Comparison of ENCODE assay signal across 9 cellular contexts in genomic region chr16:72995151-72995881, GRCh38. TPM values are rescaled to one million over a fixed set of nuclear protein-coding genes. Genes with fewer than 3 reads are reported as not detected.
DNase-seq lines count a peak whose midpoint lies in the region; ATAC-seq and TF ChIP-seq lines count a peak whose summit lies in the region.
"Had no signal": no experiment of that assay in that cellular context is flagged by ENCODE, and none has a peak within 500 bp of the region (broad histone marks: within the 10 kb centered on the region; RNA-seq: fewer than 3 reads in every experiment).

No MANE protein-coding gene starts in this region.

- no peaks in the 10 kb centered on the region for H3F3A ChIP-seq in Loucy (ENCODE audit: low read depth)

- H3K79me2 ChIP-seq in Loucy (ENCODE audit: insufficient read depth, low read length) = no peaks in the 10 kb centered on the region

- ATAC-seq in activated CD8-positive, alpha-beta memory T cell treated with anti-CD3 and anti-CD28 coated beads, Interleukin-2, amount 10 ng/mL, durations not matched to agents 7 days and 5 days = no peak
- ATAC-seq in gastrocnemius medialis (no peak), HG03045 (IDR thresholded peaks at IDR 0.05; ENCODE audit: unreplicated experiment) (no peak)

- peak; percentile 52 for DNase-seq in activated CD8-positive, alpha-beta memory T cell treated with anti-CD3 and anti-CD28 coated beads, Interleukin-2, amount 50 U/mL, for 48 hours
- no peak for DNase-seq in activated CD8-positive, alpha-beta memory T cell treated with anti-CD3 and anti-CD28 coated beads, Interleukin-2, amount 10 ng/mL, durations not matched to agents 7 days and 5 days
- DNase-seq in dermis blood vessel endothelial cell (peak; percentile 59), gastrocnemius medialis (no peak), AML-193 (lab: John Stamatoyannopoulos, UW) (no peak)
- DNase-seq in NK-92 treated with Interleukin-12 subunit alpha and Interleukin-12 subunit beta, amount 100 ng/mL, for 24 hours (lab: John Stamatoyannopoulos, UW) = no peak

- H3K4me1 Mint-ChIP-seq in activated CD8-positive, alpha-beta memory T cell treated with anti-CD3 and anti-CD28 coated beads, Interleukin-2, amount 10 ng/mL, durations not matched to agents 7 days and 5 days = no peaks in the 10 kb centered on the region

- no peaks in the 10 kb centered on the region for H3K9me2 ChIP-seq in Loucy (replicated peaks; ENCODE audit: low read depth, low read length)

- no peak overlapping the region for H3K4me3 ChIP-seq in Loucy (ENCODE audit: low read length, poor library complexity, severe bottlenecking)
- no peak overlapping the region for H3K4me3 ChIP-seq in gastrocnemius medialis

- no peak overlapping the region for H3K4me2 ChIP-seq in Loucy (ENCODE audit: low read depth, low read length, poor library complexity, severe bottlenecking)

- intact Hi-C loops in gastrocnemius medialis (cut with DNase I; ENCODE audit: low total_unique reads) = no loop called here

- in situ Hi-C loops in gastrocnemius medialis (cut with MboI; ENCODE audit: low sequenced_read_pairs in 4 of 4) = no loop called here

- peaks cover 5% of the 10 kb centered on the region for H3K4me1 ChIP-seq in Loucy (ENCODE audit: insufficient read depth, low read length, poor library complexity, severe bottlenecking)
- peaks cover 99 to 100% of the 10 kb centered on the region in 2 donors for H3K4me1 ChIP-seq in gastrocnemius medialis

- H3K9me3 Mint-ChIP-seq in activated CD8-positive, alpha-beta memory T cell treated with anti-CD3 and anti-CD28 coated beads, Interleukin-2, amount 10 ng/mL, durations not matched to agents 7 days and 5 days (ENCODE audit: low read depth) = peaks cover 3% of the 10 kb centered on the region
- H3K9me3 Mint-ChIP-seq: memory B cell had no signal

- H4K20me1 ChIP-seq in Loucy (ENCODE audit: insufficient read depth, low read length, poor library complexity, severe bottlenecking) = no peaks in the 10 kb centered on the region

- H3K27me3 ChIP-seq in Loucy (ENCODE audit: insufficient read depth, low read length, poor library complexity, severe bottlenecking) = no peaks in the 10 kb centered on the region
- no peaks in the 10 kb centered on the region for H3K27me3 ChIP-seq in gastrocnemius medialis

- no peak overlapping the region for H3K4me3 Mint-ChIP-seq in activated CD8-positive, alpha-beta memory T cell treated with anti-CD3 and anti-CD28 coated beads, Interleukin-2, amount 10 ng/mL, durations not matched to agents 7 days and 5 days
- H3K4me3 Mint-ChIP-seq: memory B cell had no signal

- H3K27me3 Mint-ChIP-seq in activated CD8-positive, alpha-beta memory T cell treated with anti-CD3 and anti-CD28 coated beads, Interleukin-2, amount 10 ng/mL, durations not matched to agents 7 days and 5 days = no peaks in the 10 kb centered on the region
- H3K27me3 Mint-ChIP-seq: memory B cell had no signal

- CTCF ChIA-PET in activated CD8-positive, alpha-beta memory T cell treated with anti-CD3 and anti-CD28 coated beads, Interleukin-2, amount 10 ng/mL, durations not matched to agents 7 days and 5 days (lab: Charles Lee) = interaction anchor here (1.1 kb wide), 1 partner anchor 138 kb away, joined by 3 read pairs; no protein-coding TSS in a partner anchor

- H3K9ac ChIP-seq in Loucy (ENCODE audit: low read depth, low read length, poor library complexity, severe bottlenecking) = no peak overlapping the region

- TF ChIP-seq POLR2A in gastrocnemius medialis (IDR thresholded peaks at IDR 0.05) = no peak

- H3K36me3 ChIP-seq in Loucy (ENCODE audit: insufficient read depth, low read length) (no peaks in the 10 kb centered on the region), gastrocnemius medialis (no peaks in the 10 kb centered on the region)

- TF ChIP-seq CTCF in Loucy (conservative IDR thresholded peaks at IDR 0.05; ENCODE audit: low read length) (peak; percentile 69), gastrocnemius medialis (IDR thresholded peaks at IDR 0.05 in 4 of 5, conservative IDR thresholded peaks at IDR 0.05 in 1 of 5) (peak in 4 of 5 experiments; percentile 24 to 44 (median 29))

- H3K36me3 Mint-ChIP-seq in activated CD8-positive, alpha-beta memory T cell treated with anti-CD3 and anti-CD28 coated beads, Interleukin-2, amount 10 ng/mL, durations not matched to agents 7 days and 5 days = no peaks in the 10 kb centered on the region
- H3K36me3 Mint-ChIP-seq: memory B cell had no signal

- H3K27ac Mint-ChIP-seq in activated CD8-positive, alpha-beta memory T cell treated with anti-CD3 and anti-CD28 coated beads, Interleukin-2, amount 10 ng/mL, durations not matched to agents 7 days and 5 days = no peak overlapping the region
- H3K27ac Mint-ChIP-seq: memory B cell had no signal

- H3K9me3 ChIP-seq in Loucy (ENCODE audit: insufficient read depth, low read depth, low read length) (no peaks in the 10 kb centered on the region), gastrocnemius medialis (no peaks in the 10 kb centered on the region)

- H2AFZ ChIP-seq in Loucy (ENCODE audit: low read length) = no peak overlapping the region

- H3K27ac ChIP-seq in gastrocnemius medialis = peak overlapping the region; percentile 72 to 95 (median 85)

RNA-seq across cellular contexts. Expression of gene ZFHX3, which starts 52.6 kb away (rescaled TPM):
- total RNA-seq in activated CD8-positive, alpha-beta memory T cell treated with anti-CD3 and anti-CD28 coated beads, Interleukin-2, amount 10 ng/mL, durations not matched to agents 7 days and 5 days = 1 to 10 TPM in 1 of 2 experiments, under 1 TPM in 1; 0.32 to 1.9 TPM
- total RNA-seq in dermis blood vessel endothelial cell = 5.6 and 9.1 TPM in 2 replicates
- 10 to 100 TPM; 14.0 to 28.5 (median 27.3) TPM for total RNA-seq in gastrocnemius medialis

Comparison
In these comparisons a context has a peak if more than half of its experiments do, and no peak if none do; other contexts are left out.
1. DNase-seq: peak in activated CD8-positive, alpha-beta memory T cell treated with anti-CD3 and anti-CD28 coated beads, Interleukin-2, amount 50 U/mL, for 48 hours (single experiment) and dermis blood vessel endothelial cell (single experiment); none in activated CD8-positive, alpha-beta memory T cell treated with anti-CD3 and anti-CD28 coated beads, Interleukin-2, amount 10 ng/mL, durations not matched to agents 7 days and 5 days (single experiment), gastrocnemius medialis (0 of 2), NK-92 treated with Interleukin-12 subunit alpha and Interleukin-12 subunit beta, amount 100 ng/mL, for 24 hours (single experiment) and AML-193 (0 of 2).